Comparison of ENCODE assay signal across 1 cellular context in the genomic region with DNA sequence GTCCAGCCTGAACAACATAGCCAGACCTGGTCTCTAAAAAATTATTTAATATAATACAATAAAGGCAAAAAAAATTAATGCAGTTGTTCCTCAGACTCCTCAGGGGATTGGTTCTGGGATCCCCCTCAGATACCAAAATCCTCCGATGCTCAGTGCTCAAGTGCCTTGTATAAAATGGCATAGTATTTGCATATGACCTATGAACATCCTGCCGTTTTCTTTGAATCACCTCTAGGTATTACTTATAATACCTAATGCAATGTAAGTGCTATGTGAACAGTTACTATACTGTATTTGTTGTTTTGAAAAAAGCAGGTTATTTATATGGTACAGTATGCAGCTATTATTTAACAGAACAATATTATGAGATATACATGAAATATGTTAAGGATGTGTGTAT.
TF ChIP-seq lines count a peak whose summit lies in the region.

No MANE protein-coding gene starts in this region.

TF ChIP-seq in HepG2, 621 proteins besides CTCF, POLR2A, EP300 and RAD21 (continued from another document):
- TF ChIP-seq, protein P1, sequence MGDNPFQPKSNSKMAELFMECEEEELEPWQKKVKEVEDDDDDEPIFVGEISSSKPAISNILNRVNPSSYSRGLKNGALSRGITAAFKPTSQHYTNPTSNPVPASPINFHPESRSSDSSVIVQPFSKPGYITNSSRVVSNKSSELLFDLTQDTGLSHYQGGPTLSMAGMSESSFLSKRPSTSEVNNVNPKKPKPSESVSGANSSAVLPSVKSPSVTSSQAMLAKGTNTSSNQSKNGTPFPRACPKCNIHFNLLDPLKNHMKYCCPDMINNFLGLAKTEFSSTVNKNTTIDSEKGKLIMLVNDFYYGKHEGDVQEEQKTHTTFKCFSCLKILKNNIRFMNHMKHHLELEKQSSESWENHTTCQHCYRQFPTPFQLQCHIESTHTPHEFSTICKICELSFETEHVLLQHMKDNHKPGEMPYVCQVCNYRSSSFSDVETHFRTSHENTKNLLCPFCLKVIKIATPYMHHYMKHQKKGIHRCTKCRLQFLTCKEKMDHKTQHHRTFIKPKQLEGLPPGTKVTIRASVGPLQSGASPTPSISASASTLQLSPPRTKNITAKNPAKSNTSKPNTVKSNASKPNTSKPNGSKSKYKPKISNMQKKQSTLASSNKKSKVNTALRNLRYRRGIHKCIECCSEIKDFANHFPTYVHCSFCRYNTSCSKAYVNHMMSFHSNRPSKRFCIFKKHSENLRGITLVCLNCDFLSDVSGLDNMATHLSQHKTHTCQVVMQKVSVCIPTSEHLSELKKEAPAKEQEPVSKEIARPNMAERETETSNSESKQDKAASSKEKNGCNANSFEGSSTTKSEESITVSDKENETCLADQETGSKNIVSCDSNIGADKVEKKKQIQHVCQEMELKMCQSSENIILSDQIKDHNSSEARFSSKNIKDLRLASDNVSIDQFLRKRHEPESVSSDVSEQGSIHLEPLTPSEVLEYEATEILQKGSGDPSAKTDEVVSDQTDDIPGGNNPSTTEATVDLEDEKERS (CRISPR knock-in tag; IDR thresholded peaks at IDR 0.05) = no peak
- TF ChIP-seq PLRG1 (conservative IDR thresholded peaks at IDR 0.05) = no peak
- TF ChIP-seq NFATC3 (CRISPR knock-in tag; IDR thresholded peaks at IDR 0.05) = no peak
- no peak for TF ChIP-seq SRSF4 (IDR thresholded peaks at IDR 0.05; ENCODE audit: low read depth, low read length, poor library complexity, severe bottlenecking)
- TF ChIP-seq MAZ (IDR thresholded peaks at IDR 0.05; ENCODE audit: borderline replicate concordance, low read depth, low read length) = no peak
- no peak for TF ChIP-seq MAZ (CRISPR knock-in tag; IDR thresholded peaks at IDR 0.05; ENCODE audit: low read depth)
